In the genomic region with DNA sequence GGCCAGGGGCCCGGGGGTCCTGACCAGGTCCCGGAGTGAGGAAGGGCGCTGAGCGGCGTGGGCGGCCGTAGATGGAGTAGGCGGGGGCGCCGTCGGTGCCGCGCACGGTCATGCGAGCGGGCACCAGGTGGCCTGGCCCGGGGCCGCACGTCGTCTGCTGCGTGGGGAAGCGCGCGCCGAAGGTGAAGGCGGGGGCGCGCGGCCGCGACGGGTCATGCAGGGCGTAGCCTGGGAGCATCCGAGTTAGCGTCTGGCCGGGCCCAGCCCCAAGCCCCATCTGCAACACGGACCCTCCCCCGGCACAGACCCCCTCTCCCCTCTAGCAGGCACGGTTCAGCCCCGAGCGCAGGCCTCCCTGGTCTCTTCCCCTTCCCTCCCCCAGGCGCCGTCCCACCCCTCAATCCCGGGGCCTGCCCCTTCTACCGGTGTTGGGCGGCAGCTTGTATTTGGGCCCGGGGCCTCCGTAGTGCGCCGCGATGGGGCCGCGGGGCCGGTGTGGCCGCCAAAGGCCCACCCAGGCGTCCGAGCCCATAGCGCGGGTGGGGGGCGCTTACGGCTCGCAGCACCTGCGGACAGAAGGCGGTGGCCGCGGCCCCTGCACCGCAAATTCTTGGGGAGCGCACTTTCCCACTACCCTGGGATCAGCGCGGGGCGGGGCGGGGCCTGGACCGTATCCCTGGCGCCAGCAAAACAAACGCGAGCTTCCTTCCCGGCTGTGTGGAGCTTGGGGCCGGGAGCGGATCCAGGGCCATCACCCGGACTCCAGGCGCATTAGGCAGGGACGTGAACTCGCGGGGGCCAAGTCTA, we compare ENCODE assay signal across 1 cellular context.
TF ChIP-seq lines count a peak whose summit lies in the region.

No MANE protein-coding gene starts in this region.

TF ChIP-seq in endothelial cell of umbilical vein, 7 proteins besides CTCF, POLR2A, EP300 and RAD21:
- TF ChIP-seq, protein P1, sequence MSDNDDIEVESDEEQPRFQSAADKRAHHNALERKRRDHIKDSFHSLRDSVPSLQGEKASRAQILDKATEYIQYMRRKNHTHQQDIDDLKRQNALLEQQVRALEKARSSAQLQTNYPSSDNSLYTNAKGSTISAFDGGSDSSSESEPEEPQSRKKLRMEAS (IDR thresholded peaks at IDR 0.05; ENCODE audit: insufficient read depth, insufficient read length), result no peak
- no peak for TF ChIP-seq JUN (IDR thresholded peaks at IDR 0.05; ENCODE audit: borderline replicate concordance, insufficient read depth, insufficient read length, low read depth)
- no peak for TF ChIP-seq GATA2 (IDR thresholded peaks at IDR 0.05; ENCODE audit: insufficient read depth, insufficient read length, low read depth, low read length)
- no peak for TF ChIP-seq FOS (IDR thresholded peaks at IDR 0.05; ENCODE audit: borderline replicate concordance, insufficient read depth, low read length)
- TF ChIP-seq EZH2 (IDR thresholded peaks at IDR 0.05; ENCODE audit: borderline replicate concordance, low read depth, low read length, severe bottlenecking), result no peak
- TF ChIP-seq POLR2AphosphoS5 (IDR thresholded peaks at IDR 0.05; ENCODE audit: insufficient read depth, low read depth, low read length), result no peak
